ENCODE assay signal across 20 cellular contexts in the genomic region with DNA sequence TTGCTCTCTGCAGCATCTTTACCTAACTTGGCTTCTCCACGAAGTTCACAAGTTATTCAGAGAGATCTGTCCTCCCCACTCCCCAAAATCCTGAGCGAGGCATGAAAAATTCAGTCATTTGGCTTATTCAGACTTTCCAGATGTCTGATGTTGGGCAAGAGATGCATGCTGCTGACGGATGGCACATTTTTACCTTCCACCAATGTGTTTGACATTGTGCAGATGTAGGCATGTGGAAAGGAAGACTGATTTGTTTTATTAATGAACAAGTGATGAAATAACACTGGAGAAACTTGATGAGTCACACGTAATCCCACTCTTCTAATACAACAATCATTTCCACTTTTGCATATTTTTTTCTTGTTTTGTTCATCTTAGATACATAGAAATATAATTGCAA.
"Had no signal": no experiment of that assay in that cellular context is flagged by ENCODE, and none has a peak within 500 bp of the region (broad histone marks: within the 10 kb centered on the region; RNA-seq: fewer than 3 reads in every experiment).

No MANE protein-coding gene starts in this region.

- H3K36me3 Mint-ChIP-seq: IgD-negative memory B cell had no signal

- H3K9me3 ChIP-seq: SK-N-SH had no signal

- H3K4me2 ChIP-seq: SK-N-SH had no signal

- H3K27ac Mint-ChIP-seq: IgD-negative memory B cell had no signal

- H3K27me3 Mint-ChIP-seq: IgD-negative memory B cell had no signal

- H3K9me2 ChIP-seq: SK-N-SH had no signal

- H3K27ac ChIP-seq: HL-60 had no signal

- H3K4me3 ChIP-seq: K562 had no signal

- DNase-seq: MV-4-11, NCI-H1048, NCI-H1105, NCI-H1417, NCI-H1436 treated with DMSO at 0.1 percent for 48 hours, NCI-H1694, NCI-H187 treated with DMSO at 0.1 percent for 48 hours, NCI-H2081, NCI-H2107, NCI-H2227 treated with DMSO at 0.1 percent for 48 hours, NCI-H524, NCI-H526 treated with DMSO at 0.1 percent for 48 hours, NCI-H774, Right ventricle myocardium superior, RPMI8226, SK-N-SH, SW 1271 had no signal

- H3K9ac ChIP-seq: SK-N-SH had no signal

- H3K4me3 Mint-ChIP-seq: IgD-negative memory B cell had no signal

- H3K4me1 Mint-ChIP-seq: IgD-negative memory B cell had no signal

- ATAC-seq: K562 had no signal
